24 cellular contexts compared by ENCODE assay signal in the genomic region with DNA sequence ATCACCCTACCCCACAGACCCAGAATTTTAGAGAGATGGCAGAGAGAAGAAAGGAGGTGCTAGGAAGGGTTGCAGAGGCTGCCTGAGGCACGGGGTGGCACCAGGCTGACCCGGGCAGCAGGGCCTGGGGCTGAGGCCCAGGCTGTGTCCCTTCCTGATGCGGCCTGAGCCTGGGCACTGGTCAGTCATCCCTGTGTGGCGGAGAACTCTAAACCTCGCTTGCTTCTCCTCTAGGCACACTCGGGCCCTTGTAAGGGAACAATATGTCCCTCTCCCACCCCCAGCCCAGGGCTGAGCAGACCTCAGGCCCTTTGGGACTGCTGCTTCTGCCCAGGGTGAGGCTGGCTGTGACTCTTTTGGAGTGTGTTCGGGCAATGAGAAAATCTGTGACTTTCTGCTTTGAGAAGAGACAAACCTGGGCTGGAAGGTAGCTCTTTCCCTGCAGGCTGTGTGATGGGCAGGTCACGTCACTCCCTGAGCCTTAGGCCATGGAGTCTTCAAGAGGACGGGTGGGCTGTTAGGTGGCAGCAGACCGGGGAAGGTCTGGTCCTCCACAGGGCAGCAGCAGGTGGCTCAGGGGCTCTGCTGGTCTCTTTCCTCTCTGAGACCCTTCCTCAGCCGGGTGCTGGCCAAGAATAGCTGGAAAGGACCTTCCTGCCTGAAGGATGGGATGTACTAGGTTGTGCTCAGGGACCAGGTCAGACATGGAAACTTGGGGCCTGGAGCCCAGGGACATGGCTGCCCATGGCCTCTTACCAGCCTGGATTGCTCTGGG.
"Had no signal": no experiment of that assay in that cellular context is flagged by ENCODE, and none has a peak within 500 bp of the region (broad histone marks: within the 10 kb centered on the region; RNA-seq: fewer than 3 reads in every experiment).

No MANE protein-coding gene starts in this region.

- H3K4me1 Mint-ChIP-seq: activated naive CD8-positive, alpha-beta T cell treated with anti-CD3 and anti-CD28 coated beads, Interleukin-2, amount 10 ng/mL, durations not matched to agents 7 days and 5 days; naive thymus-derived CD8-positive, alpha-beta T cell had no signal

- H3K36me3 Mint-ChIP-seq: activated naive CD8-positive, alpha-beta T cell treated with anti-CD3 and anti-CD28 coated beads, Interleukin-2, amount 10 ng/mL, durations not matched to agents 7 days and 5 days; naive thymus-derived CD8-positive, alpha-beta T cell had no signal

- H3K4me1 ChIP-seq: body of pancreas, right lobe of liver, thyroid gland had no signal

- H3K27me3 Mint-ChIP-seq: dendritic cell treated with granulocyte-macrophage colony-stimulating factor and Interleukin-4, amounts not matched to agents 40 ng/mL and 50 ng/mL, for 4 days had no signal

- H3K27ac ChIP-seq: body of pancreas, cardiac muscle cell, heart right ventricle, neutrophil, ovary, right lobe of liver, thyroid gland had no signal

- H3K27ac Mint-ChIP-seq: activated naive CD4-positive, alpha-beta T cell treated with anti-CD3 and anti-CD28 coated beads for 36 hours; activated naive CD8-positive, alpha-beta T cell treated with anti-CD3 and anti-CD28 coated beads, Interleukin-2, amount 10 ng/mL, durations not matched to agents 7 days and 5 days; activated T-helper 2 cell treated with anti-CD3 and anti-CD28 coated beads, Interferon-gamma antibody, Interleukin-2, Interleukin-4, amounts not matched to agents 10 μg/mL and 5 μg/mL and 100 μg/mL, durations not matched to agents 14 hours and 24 hours and 36 hours; dendritic cell treated with granulocyte-macrophage colony-stimulating factor and Interleukin-4, amounts not matched to agents 40 ng/mL and 50 ng/mL, for 4 days; mesothelial cell of epicardium; naive thymus-derived CD8-positive, alpha-beta T cell had no signal

- H3K4me3 ChIP-seq: body of pancreas, cardiac muscle cell, heart right ventricle, lung, ovary, right lobe of liver, smooth muscle cell, thyroid gland had no signal

- H3K36me3 ChIP-seq: cardiac muscle cell, heart right ventricle, neutrophil, ovary, right lobe of liver, thyroid gland had no signal

- H3K9me3 Mint-ChIP-seq: activated naive CD4-positive, alpha-beta T cell treated with anti-CD3 and anti-CD28 coated beads for 36 hours; activated naive CD8-positive, alpha-beta T cell treated with anti-CD3 and anti-CD28 coated beads, Interleukin-2, amount 10 ng/mL, durations not matched to agents 7 days and 5 days; activated T-helper 2 cell treated with anti-CD3 and anti-CD28 coated beads, Interferon-gamma antibody, Interleukin-2, Interleukin-4, amounts not matched to agents 10 μg/mL and 5 μg/mL and 100 μg/mL, durations not matched to agents 14 hours and 24 hours and 36 hours; dendritic cell treated with granulocyte-macrophage colony-stimulating factor and Interleukin-4, amounts not matched to agents 40 ng/mL and 50 ng/mL, for 4 days; mesothelial cell of epicardium; naive thymus-derived CD8-positive, alpha-beta T cell had no signal

- H3K4me3 Mint-ChIP-seq: activated naive CD4-positive, alpha-beta T cell treated with anti-CD3 and anti-CD28 coated beads for 36 hours; activated naive CD8-positive, alpha-beta T cell treated with anti-CD3 and anti-CD28 coated beads, Interleukin-2, amount 10 ng/mL, durations not matched to agents 7 days and 5 days; dendritic cell treated with granulocyte-macrophage colony-stimulating factor and Interleukin-4, amounts not matched to agents 40 ng/mL and 50 ng/mL, for 4 days; mesothelial cell of epicardium; naive thymus-derived CD8-positive, alpha-beta T cell had no signal

- DNase-seq: activated naive CD4-positive, alpha-beta T cell treated with anti-CD3 and anti-CD28 coated beads for 36 hours; activated naive CD8-positive, alpha-beta T cell treated with anti-CD3 and anti-CD28 coated beads, Interleukin-2, amount 10 ng/mL, durations not matched to agents 7 days and 5 days; activated T-cell treated with anti-CD3 and anti-CD28 coated beads, Interleukin-2, amount 50 U/mL, for 1 hour; amygdala; body of pancreas; effector CD4-positive, alpha-beta T cell; erythroblast; foreskin fibroblast; heart right ventricle; left colon; naive thymus-derived CD8-positive, alpha-beta T cell; right lobe of liver; stimulated activated CD4-positive, alpha-beta T cell treated with anti-CD3 and anti-CD28 coated beads, Interleukin-4, amount 100 ng/mL, for 1 hour; stimulated activated naive CD4-positive, alpha-beta T cell; T-helper 1 cell; thyroid gland had no signal

- H3K27me3 ChIP-seq: body of pancreas, cardiac muscle cell, neutrophil, ovary, right lobe of liver, thyroid gland had no signal

- ATAC-seq: body of pancreas; left colon; naive thymus-derived CD8-positive, alpha-beta T cell had no signal

- H3K9me3 ChIP-seq: body of pancreas, heart right ventricle, neutrophil, ovary, right lobe of liver, thyroid gland had no signal
